19 cellular contexts compared by ENCODE assay signal in the genomic region with DNA sequence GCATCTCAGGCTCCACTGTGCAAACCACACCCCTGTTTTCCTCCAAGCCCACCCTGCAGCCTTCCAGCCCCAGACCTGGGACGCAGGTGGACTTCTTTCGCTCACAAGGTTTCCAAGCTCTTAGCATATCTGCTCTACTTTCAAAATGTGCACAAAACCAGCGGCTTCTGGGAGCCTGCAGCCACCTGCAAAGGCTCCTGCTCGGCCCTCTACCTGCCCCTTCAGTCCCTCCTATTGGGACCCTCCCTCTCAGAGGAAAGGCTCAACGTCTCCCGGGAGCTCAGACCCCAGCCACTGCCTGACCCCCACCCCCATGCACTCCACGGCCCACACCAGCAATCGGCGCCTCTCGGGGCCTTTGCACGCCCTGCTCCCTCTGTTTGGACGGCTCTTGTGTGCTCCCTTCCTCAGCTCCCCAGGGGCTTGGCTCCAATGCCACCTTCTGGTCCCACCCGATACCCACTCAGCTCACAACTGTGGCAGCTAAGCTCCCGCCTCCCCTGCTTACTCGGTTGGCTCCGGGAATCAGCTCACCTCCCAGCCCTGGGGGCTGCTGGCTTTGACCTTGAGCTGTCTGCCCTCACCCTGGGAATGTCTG. TPM values are rescaled to one million over a fixed set of nuclear protein-coding genes. Genes with fewer than 3 reads are reported as not detected.
DNase-seq lines count a peak whose midpoint lies in the region; ATAC-seq and TF ChIP-seq lines count a peak whose summit lies in the region.
"Had no signal": no experiment of that assay in that cellular context is flagged by ENCODE, and none has a peak within 500 bp of the region (broad histone marks: within the 10 kb centered on the region; RNA-seq: fewer than 3 reads in every experiment).

No MANE protein-coding gene starts in this region.

- peak overlapping the region; percentile 15 for H2AK9ac ChIP-seq in IMR-90 (replicated peaks; ENCODE audit: low read depth, low read length, poor library complexity)

- H2BK12ac ChIP-seq in neuronal stem cell (ENCODE audit: low read length): no peak overlapping the region

- no peak for TF ChIP-seq RAD21 in IMR-90 (IDR thresholded peaks at IDR 0.05; ENCODE audit: low read length)

- H3K9me3 Mint-ChIP-seq in activated CD4-positive, alpha-beta T cell treated with anti-CD3 and anti-CD28 coated beads, Interleukin-2, amount 10 ng/mL, durations not matched to agents 24 days and 14 days: no peaks in the 10 kb centered on the region
- no peaks in the 10 kb centered on the region for H3K9me3 Mint-ChIP-seq in activated CD4-positive, alpha-beta T cell treated with anti-CD3 and anti-CD28 coated beads, Interleukin-2, amount 10 ng/mL, durations not matched to agents 7 days and 5 days
- no peaks in the 10 kb centered on the region for H3K9me3 Mint-ChIP-seq in effector memory CD8-positive, alpha-beta T cell
- no peaks in the 10 kb centered on the region for H3K9me3 Mint-ChIP-seq in activated CD8-positive, alpha-beta memory T cell treated with anti-CD3 and anti-CD28 coated beads, Interleukin-2, amount 10 ng/mL, durations not matched to agents 7 days and 5 days (ENCODE audit: low read depth)

- H3K27me3 ChIP-seq in IMR-90 (ENCODE audit: control insufficient read depth, insufficient read depth, low read length): peaks cover 81% of the 10 kb centered on the region
- peaks cover 47 to 95% (median 79%) of the 10 kb centered on the region in 3 experiments for H3K27me3 ChIP-seq in neuronal stem cell (ENCODE audit: control insufficient read depth in 3 of 3, insufficient read depth in 3 of 3, low read depth in 1 of 3, low read length in 3 of 3)

- H3K23ac ChIP-seq in IMR-90 (ENCODE audit: low read depth, low read length) (no peak overlapping the region), neuronal stem cell (ENCODE audit: low read depth, low read length, poor library complexity) (peak overlapping the region; percentile 89)

- WGBS in IMR-90 (ENCODE audit: extremely low coverage in 2 of 2, insufficient read length in 1 of 2), 2 experiments: 36% methylated on average over 5 of the region's 16 CpGs; no CpG with 5 or more reads in 1 of the 2 experiments
- WGBS in neuronal stem cell (ENCODE audit: extremely low coverage in 2 of 2, insufficient read length in 2 of 2, insufficient replicate concordance in 1 of 2), 2 donors: no CpG with 5 or more reads among the region's 16 CpGs

- H3K9me3 ChIP-seq in IMR-90 (ENCODE audit: control insufficient read depth, insufficient read depth, low read length) (no peaks in the 10 kb centered on the region), neuronal stem cell (replicated peaks in 1 of 2; ENCODE audit: control insufficient read depth in 2 of 2, insufficient read depth in 1 of 2, low read depth in 1 of 2, low read length in 2 of 2) (peaks cover 0 to 3% of the 10 kb centered on the region in 2 donors)
- H3K9me3 ChIP-seq: gastroesophageal sphincter, psoas muscle, upper lobe of right lung had no signal

- H3K9ac ChIP-seq in IMR-90 (ENCODE audit: low read depth, low read length) (no peak overlapping the region), neuronal stem cell (ENCODE audit: low read depth, low read length, poor library complexity) (no peak overlapping the region)

- H3K79me1 ChIP-seq in IMR-90 (ENCODE audit: low read depth in 1 of 2, low read length in 2 of 2) (no peaks in the 10 kb centered on the region), neuronal stem cell (ENCODE audit: low read depth, low read length) (no peaks in the 10 kb centered on the region)

- dilution Hi-C loops in IMR-90 (cut with HindIII; ENCODE audit: low sequenced_read_pairs, unreplicated experiment): no loop called here

- no peak for TF ChIP-seq POLR2A in IMR-90 (IDR thresholded peaks at IDR 0.05; ENCODE audit: low read depth, low read length)

- in situ Hi-C loops in IMR-90 (cut with MboI; ENCODE audit: low sequenced_read_pairs): no loop called here

- H4K5ac ChIP-seq in IMR-90 (ENCODE audit: low read depth, low read length): no peak overlapping the region

- BruUV-seq in IMR-90 (replicated peaks; lab: Mats Ljungman, UMichigan): no TSS peak

- H2AFZ ChIP-seq in IMR-90 (replicated peaks; ENCODE audit: low read length, poor library complexity) (no peak overlapping the region), neuronal stem cell (ENCODE audit: low read length) (no peak overlapping the region)

- no peak overlapping the region for H3K27ac ChIP-seq in IMR-90 (ENCODE audit: insufficient read depth, low read length)
- no peak overlapping the region for H3K27ac ChIP-seq in neuronal stem cell (replicated peaks; ENCODE audit: low read length)
- H3K27ac ChIP-seq: gastroesophageal sphincter, psoas muscle, upper lobe of right lung had no signal

- H2BK5ac ChIP-seq in IMR-90 (ENCODE audit: low read depth, low read length, poor library complexity, severe bottlenecking) (no peak overlapping the region), neuronal stem cell (ENCODE audit: low read length) (no peak overlapping the region)

- CTCF ChIA-PET in activated CD4-positive, alpha-beta T cell treated with anti-CD3 and anti-CD28 coated beads, Interleukin-2, amount 10 ng/mL, durations not matched to agents 7 days and 5 days (lab: Charles Lee): interaction anchor here (1.1 kb wide), 1 partner anchor 10 kb away, joined by 3 read pairs; no protein-coding TSS in a partner anchor
- CTCF ChIA-PET in IMR-90 (lab: Yijun Ruan, JAX): no interaction called here
- CTCF ChIA-PET in activated CD8-positive, alpha-beta memory T cell treated with anti-CD3 and anti-CD28 coated beads, Interleukin-2, amount 10 ng/mL, durations not matched to agents 7 days and 5 days (lab: Charles Lee): no interaction called here

- no peak overlapping the region for H2BK20ac ChIP-seq in IMR-90 (ENCODE audit: low read depth, low read length)

- peak overlapping the region; percentile 47 for H3K4me3 Mint-ChIP-seq in activated CD4-positive, alpha-beta T cell treated with anti-CD3 and anti-CD28 coated beads, Interleukin-2, amount 10 ng/mL, durations not matched to agents 24 days and 14 days
- H3K4me3 Mint-ChIP-seq in activated CD4-positive, alpha-beta T cell treated with anti-CD3 and anti-CD28 coated beads, Interleukin-2, amount 10 ng/mL, durations not matched to agents 7 days and 5 days: no peak overlapping the region
- peak overlapping the region; percentile 49 to 64 for H3K4me3 Mint-ChIP-seq in effector memory CD8-positive, alpha-beta T cell
- H3K4me3 Mint-ChIP-seq in activated CD8-positive, alpha-beta memory T cell treated with anti-CD3 and anti-CD28 coated beads, Interleukin-2, amount 10 ng/mL, durations not matched to agents 7 days and 5 days: no peak overlapping the region

- H4K8ac ChIP-seq in IMR-90 (ENCODE audit: low read depth in 2 of 2, low read length in 2 of 2) (no peak overlapping the region), neuronal stem cell (ENCODE audit: low read depth, low read length) (no peak overlapping the region)

- peaks cover 23% of the 10 kb centered on the region for H3K4me1 Mint-ChIP-seq in activated CD4-positive, alpha-beta T cell treated with anti-CD3 and anti-CD28 coated beads, Interleukin-2, amount 10 ng/mL, durations not matched to agents 24 days and 14 days
- H3K4me1 Mint-ChIP-seq in activated CD4-positive, alpha-beta T cell treated with anti-CD3 and anti-CD28 coated beads, Interleukin-2, amount 10 ng/mL, durations not matched to agents 7 days and 5 days: peaks cover 39% of the 10 kb centered on the region
- peaks cover 18 to 30% of the 10 kb centered on the region in 2 donors for H3K4me1 Mint-ChIP-seq in effector memory CD8-positive, alpha-beta T cell (ENCODE audit: low read depth in 2 of 2)
- peaks cover 29% of the 10 kb centered on the region for H3K4me1 Mint-ChIP-seq in activated CD8-positive, alpha-beta memory T cell treated with anti-CD3 and anti-CD28 coated beads, Interleukin-2, amount 10 ng/mL, durations not matched to agents 7 days and 5 days

- POLR2A ChIA-PET in activated CD4-positive, alpha-beta T cell treated with anti-CD3 and anti-CD28 coated beads, Interleukin-2, amount 10 ng/mL, durations not matched to agents 7 days and 5 days (lab: Charles Lee): no interaction called here
- POLR2A ChIA-PET in IMR-90 (lab: Charles Lee; ENCODE audit: unreplicated experiment): no interaction called here

- H2BK15ac ChIP-seq in IMR-90 (ENCODE audit: low read depth, low read length): no peak overlapping the region
- no peak overlapping the region for H2BK15ac ChIP-seq in neuronal stem cell (ENCODE audit: low read length)

- H2AK5ac ChIP-seq in IMR-90 (ENCODE audit: low read depth, low read length): no peak overlapping the region
- peak overlapping the region; percentile 42 for H2AK5ac ChIP-seq in neuronal stem cell (ENCODE audit: low read depth, low read length)

- H3K27ac Mint-ChIP-seq in activated CD4-positive, alpha-beta T cell treated with anti-CD3 and anti-CD28 coated beads, Interleukin-2, amount 10 ng/mL, durations not matched to agents 24 days and 14 days: peak overlapping the region; percentile 37
- H3K27ac Mint-ChIP-seq in activated CD4-positive, alpha-beta T cell treated with anti-CD3 and anti-CD28 coated beads, Interleukin-2, amount 10 ng/mL, durations not matched to agents 7 days and 5 days: no peak overlapping the region
- no peak overlapping the region for H3K27ac Mint-ChIP-seq in effector memory CD8-positive, alpha-beta T cell
- no peak overlapping the region for H3K27ac Mint-ChIP-seq in activated CD8-positive, alpha-beta memory T cell treated with anti-CD3 and anti-CD28 coated beads, Interleukin-2, amount 10 ng/mL, durations not matched to agents 7 days and 5 days

- no peak for TF ChIP-seq CTCF in IMR-90 (conservative IDR thresholded peaks at IDR 0.05; ENCODE audit: low read depth, low read length)

- H4K91ac ChIP-seq in IMR-90 (ENCODE audit: insufficient read depth, low read depth, low read length) (no peak overlapping the region), neuronal stem cell (ENCODE audit: low read depth, low read length, poor library complexity) (no peak overlapping the region)

- H3K27me3 Mint-ChIP-seq in activated CD4-positive, alpha-beta T cell treated with anti-CD3 and anti-CD28 coated beads, Interleukin-2, amount 10 ng/mL, durations not matched to agents 24 days and 14 days: peaks cover 59% of the 10 kb centered on the region
- H3K27me3 Mint-ChIP-seq in activated CD4-positive, alpha-beta T cell treated with anti-CD3 and anti-CD28 coated beads, Interleukin-2, amount 10 ng/mL, durations not matched to agents 7 days and 5 days: peaks cover 64% of the 10 kb centered on the region
- H3K27me3 Mint-ChIP-seq in effector memory CD8-positive, alpha-beta T cell: peaks cover 57 to 84% of the 10 kb centered on the region in 2 donors
- peaks cover 63% of the 10 kb centered on the region for H3K27me3 Mint-ChIP-seq in activated CD8-positive, alpha-beta memory T cell treated with anti-CD3 and anti-CD28 coated beads, Interleukin-2, amount 10 ng/mL, durations not matched to agents 7 days and 5 days

- H3K18ac ChIP-seq in IMR-90 (ENCODE audit: low read depth, low read length): no peak overlapping the region
- no peak overlapping the region for H3K18ac ChIP-seq in neuronal stem cell (ENCODE audit: low read length)

- intact Hi-C loops in activated CD4-positive, alpha-beta T cell treated with anti-CD3 and anti-CD28 coated beads, Interleukin-2, amount 10 ng/mL, durations not matched to agents 24 days and 14 days (cut with micrococcal nuclease): loop anchor here (5.0 kb wide), 1 partner anchor 87 kb away; the partner anchor contains the start of gene CEP72
- intact Hi-C loops in IMR-90 (cut with micrococcal nuclease): no loop called here

- H3K36me3 Mint-ChIP-seq in activated CD4-positive, alpha-beta T cell treated with anti-CD3 and anti-CD28 coated beads, Interleukin-2, amount 10 ng/mL, durations not matched to agents 24 days and 14 days (ENCODE audit: low read depth): no peaks in the 10 kb centered on the region
- no peaks in the 10 kb centered on the region for H3K36me3 Mint-ChIP-seq in activated CD4-positive, alpha-beta T cell treated with anti-CD3 and anti-CD28 coated beads, Interleukin-2, amount 10 ng/mL, durations not matched to agents 7 days and 5 days (ENCODE audit: low read depth)
- peaks cover 2% of the 10 kb centered on the region for H3K36me3 Mint-ChIP-seq in effector memory CD8-positive, alpha-beta T cell (ENCODE audit: insufficient read depth)
- no peaks in the 10 kb centered on the region for H3K36me3 Mint-ChIP-seq in activated CD8-positive, alpha-beta memory T cell treated with anti-CD3 and anti-CD28 coated beads, Interleukin-2, amount 10 ng/mL, durations not matched to agents 7 days and 5 days
- H3K36me3 Mint-ChIP-seq: CD4-positive, CD25-positive, alpha-beta regulatory T cell had no signal

- H3K36me3 ChIP-seq in IMR-90 (ENCODE audit: control insufficient read depth, insufficient read depth, low read length): no peaks in the 10 kb centered on the region
- H3K36me3 ChIP-seq in neuronal stem cell (replicated peaks in 1 of 2; ENCODE audit: control insufficient read depth in 2 of 2, insufficient read depth in 2 of 2, low read length in 2 of 2): no peaks in the 10 kb centered on the region
- H3K36me3 ChIP-seq: gastroesophageal sphincter, upper lobe of right lung had no signal

- H2BK120ac ChIP-seq in IMR-90 (ENCODE audit: low read depth, low read length): no peak overlapping the region
- H2BK120ac ChIP-seq in neuronal stem cell (ENCODE audit: low read depth, low read length): no peak overlapping the region

- H3K4me2 ChIP-seq in IMR-90 (ENCODE audit: low read depth, low read length) (no peak overlapping the region), neuronal stem cell (ENCODE audit: insufficient read depth, low read length, poor library complexity, severe bottlenecking) (no peak overlapping the region)

- no peaks in the 10 kb centered on the region for H3K4me1 ChIP-seq in IMR-90 (ENCODE audit: control insufficient read depth, insufficient read depth, low read length)
- peaks cover 6 to 15% of the 10 kb centered on the region in 2 donors for H3K4me1 ChIP-seq in neuronal stem cell (ENCODE audit: control insufficient read depth in 2 of 2, insufficient read depth in 1 of 2, low read depth in 1 of 2, low read length in 2 of 2)
- H3K4me1 ChIP-seq: psoas muscle had no signal

- H3K56ac ChIP-seq in IMR-90 (ENCODE audit: extremely low read depth, insufficient read depth, low read length): no peak overlapping the region

- H3K4ac ChIP-seq in IMR-90 (ENCODE audit: low read depth, low read length) (no peak overlapping the region), neuronal stem cell (ENCODE audit: low read length) (no peak overlapping the region)

- H3K4me3 ChIP-seq in IMR-90 (ENCODE audit: insufficient read depth, low read depth, low read length) (no peak overlapping the region), neuronal stem cell (ENCODE audit: low read length in 2 of 2) (peak overlapping the region in 1 of 2 donors; percentile 44)
- H3K4me3 ChIP-seq: psoas muscle, upper lobe of right lung had no signal

- no peaks in the 10 kb centered on the region; the same call in 1 of the 2 replicates for H3K9me1 ChIP-seq in IMR-90 (ENCODE audit: insufficient read depth, low read length)

- ATAC-seq in IMR-90 (ENCODE audit: low read depth): no peak
- no peak for ATAC-seq in effector memory CD8-positive, alpha-beta T cell (replicated peaks)
- ATAC-seq in activated CD8-positive, alpha-beta memory T cell treated with anti-CD3 and anti-CD28 coated beads, Interleukin-2, amount 10 ng/mL, durations not matched to agents 7 days and 5 days: no peak
- ATAC-seq: gastroesophageal sphincter, psoas muscle, upper lobe of right lung had no signal

- no peak for DNase-seq in activated CD4-positive, alpha-beta T cell treated with anti-CD3 and anti-CD28 coated beads, Interleukin-2, amount 10 ng/mL, durations not matched to agents 24 days and 14 days
- DNase-seq in activated CD4-positive, alpha-beta T cell treated with anti-CD3 and anti-CD28 coated beads, Interleukin-2, amount 10 ng/mL, durations not matched to agents 7 days and 5 days: no peak
- DNase-seq in IMR-90 (no peak), neuronal stem cell (ENCODE audit: low spot score) (no peak), SKM-1 treated with dmso at 0.1 percent for 144 hours (lab: John Stamatoyannopoulos, UW; ENCODE audit: unreplicated experiment) (no peak), GF-D8 (lab: John Stamatoyannopoulos, UW) (no peak)
- no peak for DNase-seq in effector memory CD8-positive, alpha-beta T cell
- no peak for DNase-seq in activated CD8-positive, alpha-beta memory T cell treated with anti-CD3 and anti-CD28 coated beads, Interleukin-2, amount 10 ng/mL, durations not matched to agents 7 days and 5 days
- DNase-seq: ACHN; activated CD8-positive, alpha-beta memory T cell treated with anti-CD3 and anti-CD28 coated beads for 24 hours; activated gamma-delta T cell; CD4-positive, CD25-positive, alpha-beta regulatory T cell; cortex of kidney; Karpas-422; NCI-H1092; psoas muscle; stimulated activated naive CD4-positive, alpha-beta T cell; upper lobe of right lung had no signal

- H4K20me1 ChIP-seq in IMR-90 (ENCODE audit: insufficient read depth, low read length): no peaks in the 10 kb centered on the region

- H3K14ac ChIP-seq in IMR-90 (replicated peaks; ENCODE audit: low read depth, low read length): no peak overlapping the region
- H3K14ac ChIP-seq in neuronal stem cell (ENCODE audit: low read length): no peak overlapping the region

RNA-seq across cellular contexts. Expression of gene SLC9A3, which starts 1.0 kb away (rescaled TPM):
- total RNA-seq in activated CD4-positive, alpha-beta T cell treated with anti-CD3 and anti-CD28 coated beads, Interleukin-2, amount 10 ng/mL, durations not matched to agents 24 days and 14 days: 3.0 and 3.3 TPM in 2 replicates
- 1 to 10 TPM; 1.4 to 2.2 TPM for total RNA-seq in activated CD4-positive, alpha-beta T cell treated with anti-CD3 and anti-CD28 coated beads, Interleukin-2, amount 10 ng/mL, durations not matched to agents 7 days and 5 days
- 0.56 and 0.72 TPM in 2 replicates for total RNA-seq in IMR-90 (2012; rRNA removed)
- 1.3 and 1.5 TPM in 2 replicates for polyA plus RNA-seq in IMR-90 (2012; rRNA removed)
- polyA plus RNA-seq in IMR-90 (2012; cell fraction: cytosol; rRNA removed): 1.0 and 1.8 TPM in 2 replicates
- 2.0 and 2.3 TPM in 2 replicates for polyA plus RNA-seq in IMR-90 (2012; cell fraction: nucleus; rRNA removed; ENCODE audit: low replicate concordance)
- 3.3 TPM for polyA plus RNA-seq in neuronal stem cell (2013, experiment 1 of 2)
- 3.2 TPM for polyA plus RNA-seq in neuronal stem cell (2013, experiment 2 of 2)
- total RNA-seq in activated CD8-positive, alpha-beta memory T cell treated with anti-CD3 and anti-CD28 coated beads, Interleukin-2, amount 10 ng/mL, durations not matched to agents 7 days and 5 days: 1 to 10 TPM; 1.3 to 1.7 TPM

Comparison
In these comparisons a context has a peak if more than half of its experiments do, and no peak if none do; other contexts are left out.
1. H3K4me3 Mint-ChIP-seq: peak in activated CD4-positive, alpha-beta T cell treated with anti-CD3 and anti-CD28 coated beads, Interleukin-2, amount 10 ng/mL, durations not matched to agents 24 days and 14 days (single experiment) and effector memory CD8-positive, alpha-beta T cell (2 of 2); none in activated CD4-positive, alpha-beta T cell treated with anti-CD3 and anti-CD28 coated beads, Interleukin-2, amount 10 ng/mL, durations not matched to agents 7 days and 5 days (single experiment) and activated CD8-positive, alpha-beta memory T cell treated with anti-CD3 and anti-CD28 coated beads, Interleukin-2, amount 10 ng/mL, durations not matched to agents 7 days and 5 days (single experiment).